Comparison of ENCODE assay signal across 18 cellular contexts in genomic region chr4:24799196-24799543, GRCh38. TPM values are rescaled to one million over a fixed set of nuclear protein-coding genes. Genes with fewer than 3 reads are reported as not detected.
DNase-seq lines count a peak whose midpoint lies in the region; TF ChIP-seq lines count a peak whose summit lies in the region.
"Had no signal": no experiment of that assay in that cellular context is flagged by ENCODE, and none has a peak within 500 bp of the region (broad histone marks: within the 10 kb centered on the region; RNA-seq: fewer than 3 reads in every experiment).

No MANE protein-coding gene starts in this region.

- no peak overlapping the region for H3K27ac Mint-ChIP-seq in endothelial cell (ENCODE audit: unreplicated experiment)
- H3K27ac Mint-ChIP-seq in nephron = no peak overlapping the region
- H3K27ac Mint-ChIP-seq: CD8-positive, alpha-beta T cell had no signal

- H3K4me1 Mint-ChIP-seq in endothelial cell (ENCODE audit: unreplicated experiment) = peaks cover 11% of the 10 kb centered on the region
- H3K4me1 Mint-ChIP-seq in nephron = peaks cover 52% of the 10 kb centered on the region

- H3K36me3 Mint-ChIP-seq in endothelial cell (ENCODE audit: low read depth, unreplicated experiment) (no peaks in the 10 kb centered on the region), nephron (ENCODE audit: low read depth) (no peaks in the 10 kb centered on the region)
- H3K36me3 Mint-ChIP-seq: CD8-positive, alpha-beta T cell had no signal

- 69 to 77% methylated on average over 11 to 13 of the region's 13 CpGs for WGBS in testis, 2 donors

- H3K4me1 ChIP-seq in right atrium auricular region (peaks cover 0 to 47% of the 10 kb centered on the region in 2 donors), left ventricle myocardium inferior (peaks cover 50% of the 10 kb centered on the region), testis (peaks cover 19% of the 10 kb centered on the region)

- H3K4me3 Mint-ChIP-seq in endothelial cell (ENCODE audit: unreplicated experiment) (peak overlapping the region; percentile 56), nephron (peak overlapping the region in 2 of 3 experiments; percentile 33 to 54)
- H3K4me3 Mint-ChIP-seq: CD8-positive, alpha-beta T cell had no signal

- intact Hi-C loops in left ventricle myocardium inferior (cut with micrococcal nuclease) (no loop called here), testis (cut with DNase I; ENCODE audit: low total_unique reads) (no loop called here)

- no peak overlapping the region for H3K4me3 ChIP-seq in right atrium auricular region
- H3K4me3 ChIP-seq in left ventricle myocardium inferior = no peak overlapping the region
- H3K4me3 ChIP-seq in testis = peak overlapping the region; percentile 41 to 47

- H3K9me3 Mint-ChIP-seq in endothelial cell (ENCODE audit: unreplicated experiment) (no peaks in the 10 kb centered on the region), nephron (no peaks in the 10 kb centered on the region)
- H3K9me3 Mint-ChIP-seq: CD8-positive, alpha-beta T cell had no signal

- DNase-seq in right atrium auricular region (ENCODE audit: low spot score) (peak; percentile 32), left ventricle myocardium inferior (no peak), endothelial cell (ENCODE audit: low spot score) (no peak), testis (no peak), SKM-1 (lab: John Stamatoyannopoulos, UW; ENCODE audit: unreplicated experiment) (no peak), NCI-H1417 treated with DMSO at 0.1 percent for 48 hours (lab: John Stamatoyannopoulos, UW) (no peak), amygdala (lab: John Stamatoyannopoulos, UW) (no peak)
- DNase-seq: CD8-positive, alpha-beta T cell; COR-L47; DMS153; DMS79 treated with DMSO at 0.1 percent for 48 hours; EL; GDM1 had no signal

- H3K27me3 Mint-ChIP-seq in endothelial cell (ENCODE audit: unreplicated experiment) (peaks cover 7% of the 10 kb centered on the region), nephron (ENCODE audit: low read depth) (peaks cover 63% of the 10 kb centered on the region)

- TF ChIP-seq CTCF in right atrium auricular region (IDR thresholded peaks at IDR 0.05) (no peak), left ventricle myocardium inferior (IDR thresholded peaks at IDR 0.05; ENCODE audit: borderline replicate concordance) (no peak), endothelial cell (IDR thresholded peaks at IDR 0.05; ENCODE audit: unreplicated experiment) (no peak), nephron (IDR thresholded peaks at IDR 0.05; ENCODE audit: unreplicated experiment in 3 of 3) (no peak), testis (IDR thresholded peaks at IDR 0.05) (no peak)

- no peak for TF ChIP-seq POLR2A in testis (IDR thresholded peaks at IDR 0.05)

- no peaks in the 10 kb centered on the region for H3K27me3 ChIP-seq in right atrium auricular region
- H3K27me3 ChIP-seq in left ventricle myocardium inferior (ENCODE audit: low read depth) = peaks cover 32% of the 10 kb centered on the region
- H3K27me3 ChIP-seq in testis = no peaks in the 10 kb centered on the region

- H3K36me3 ChIP-seq in right atrium auricular region (no peaks in the 10 kb centered on the region), left ventricle myocardium inferior (no peaks in the 10 kb centered on the region), testis (ENCODE audit: low read depth, missing control alignments) (no peaks in the 10 kb centered on the region)

- no peaks in the 10 kb centered on the region for H3K9me3 ChIP-seq in right atrium auricular region
- no peaks in the 10 kb centered on the region for H3K9me3 ChIP-seq in left ventricle myocardium inferior (replicated peaks)
- H3K9me3 ChIP-seq in testis = no peaks in the 10 kb centered on the region

- no peak overlapping the region for H3K27ac ChIP-seq in right atrium auricular region
- no peak overlapping the region for H3K27ac ChIP-seq in left ventricle myocardium inferior (replicated peaks)
- no peak overlapping the region for H3K27ac ChIP-seq in testis
- H3K27ac ChIP-seq: 22Rv1 had no signal

RNA-seq across cellular contexts. Expression of gene SOD3, which starts 3.8 kb away (rescaled TPM):
- total RNA-seq in right atrium auricular region = 100 to 1,000 TPM in 1 of 2 donors, 10 to 100 TPM in 1; 94.9 to 300 TPM
- total RNA-seq in left ventricle myocardium inferior = 64.2 TPM
- total RNA-seq in endothelial cell (ENCODE audit: unreplicated experiment) = 1.6 TPM
- 100 to 1,000 TPM; 354 to 355 TPM for total RNA-seq in testis
- polyA plus RNA-seq in testis (ENCODE audit: insufficient read depth, low read depth, low replicate concordance) = 136 TPM
- total RNA-seq: A673; CD8-positive, alpha-beta T cell; HT1080 had no signal
- polyA plus RNA-seq: CD14-positive monocyte had no signal

Comparison
In these comparisons a context has a peak if more than half of its experiments do, and no peak if none do; other contexts are left out.
1. H3K4me3 ChIP-seq: peak in testis (2 of 2); none in right atrium auricular region (0 of 2) and left ventricle myocardium inferior (single experiment).
2. RNA of gene SOD3, which starts 3.8 kb away (total RNA-seq): 354 to 355 TPM in testis, 94.9 to 300 TPM in right atrium auricular region and 64.2 TPM in left ventricle myocardium inferior (single experiment); 1.6 TPM in endothelial cell (single experiment); every median in the first group is over 10 times any median in the second.